In genomic region chr17:48053758-48054237, GRCh38 we compare ENCODE assay signal across 10 cellular contexts. TPM values are rescaled to one million over a fixed set of nuclear protein-coding genes. Genes with fewer than 3 reads are reported as not detected.
DNase-seq lines count a peak whose midpoint lies in the region; ATAC-seq and TF ChIP-seq lines count a peak whose summit lies in the region.
"Had no signal": no experiment of that assay in that cellular context is flagged by ENCODE, and none has a peak within 500 bp of the region (broad histone marks: within the 10 kb centered on the region; RNA-seq: fewer than 3 reads in every experiment).

No MANE protein-coding gene starts in this region.

- H3K27ac ChIP-seq in left ventricle myocardium inferior (replicated peaks) (peak overlapping the region; percentile 97), mammary epithelial cell (ENCODE audit: insufficient read depth, low read depth, low read length) (peak overlapping the region; percentile 51), aorta (ENCODE audit: low read depth in 1 of 2, low read length in 2 of 2) (peak overlapping the region; percentile 46 to 49)

- H3K27me3 ChIP-seq in left ventricle myocardium inferior (ENCODE audit: low read depth) (no peaks in the 10 kb centered on the region), mammary epithelial cell (ENCODE audit: insufficient read depth, low read length) (no peaks in the 10 kb centered on the region), mucosa of stomach (ENCODE audit: control insufficient read depth, insufficient read depth, low read length) (no peaks in the 10 kb centered on the region), aorta (ENCODE audit: control insufficient read depth in 1 of 2, insufficient read depth in 2 of 2, low read length in 1 of 2) (no peaks in the 10 kb centered on the region)

- H3K4me3 ChIP-seq in left ventricle myocardium inferior (peak overlapping the region; percentile 76), mammary epithelial cell (replicated peaks in 1 of 3; ENCODE audit: insufficient read depth in 1 of 3, low read depth in 2 of 3, low read length in 3 of 3) (peak overlapping the region in 1 of 3 experiments; percentile 87), mucosa of stomach (ENCODE audit: low read length) (no peak overlapping the region), aorta (ENCODE audit: low read length in 2 of 2) (no peak overlapping the region)
- H3K4me3 ChIP-seq: HAP-1 had no signal

- no peaks in the 10 kb centered on the region for H4K20me1 ChIP-seq in mammary epithelial cell (ENCODE audit: insufficient read depth, low read length)

- intact Hi-C loops in left ventricle myocardium inferior (cut with micrococcal nuclease) = no loop called here
- intact Hi-C loops in Right ventricle myocardium superior (cut with DNase I) = no loop called here
- intact Hi-C loops in mammary epithelial cell (cut with micrococcal nuclease) = loop anchor here (1.0 kb wide), 1 partner anchor 21 kb away; no protein-coding TSS in a partner anchor
- intact Hi-C loops in aorta (cut with DNase I) = no loop called here

- H3K79me2 ChIP-seq in mammary epithelial cell (ENCODE audit: insufficient read depth, low read length) = peaks cover 96% of the 10 kb centered on the region

- H3K9me3 ChIP-seq in left ventricle myocardium inferior (replicated peaks) (no peaks in the 10 kb centered on the region), mammary epithelial cell (replicated peaks; ENCODE audit: insufficient read depth, low read length) (no peaks in the 10 kb centered on the region), mucosa of stomach (ENCODE audit: control insufficient read depth, low read length) (no peaks in the 10 kb centered on the region), aorta (ENCODE audit: control insufficient read depth, low read length) (no peaks in the 10 kb centered on the region)
- H3K9me3 ChIP-seq: HAP-1 had no signal

- in situ Hi-C loops in mammary epithelial cell (cut with MboI; ENCODE audit: low sequenced_read_pairs in 2 of 2) = no loop called here

- 14% methylated on average over 5 of the region's 6 CpGs for WGBS in mammary epithelial cell (ENCODE audit: low coverage, missing lambda C conversion rate)
- 9% methylated on average over 6 of the region's 6 CpGs for WGBS in aorta, 2 donors

- DNase-seq in left ventricle myocardium inferior (no peak), Right ventricle myocardium superior (no peak), mammary epithelial cell (no peak), aorta (no peak), SW 1271 (lab: John Stamatoyannopoulos, UW) (no peak), DMS53 (lab: John Stamatoyannopoulos, UW) (no peak)
- DNase-seq in stimulated activated CD4-positive, alpha-beta T cell treated with anti-CD3 and anti-CD28 coated beads, Interleukin-2, amount 100 ng/mL, for 48 hours = no peak
- DNase-seq: activated effector memory CD4-positive, alpha-beta T cell treated with anti-CD3 and anti-CD28 coated beads, Interleukin-2, amount 50 U/mL, for 16 hours had no signal

- ATAC-seq in Right ventricle myocardium superior (ENCODE audit: poor library complexity) (no peak), aorta (ENCODE audit: low FRiP score) (no peak)

- TF ChIP-seq CTCF in left ventricle myocardium inferior (IDR thresholded peaks at IDR 0.05; ENCODE audit: borderline replicate concordance) = no peak
- TF ChIP-seq CTCF in mammary epithelial cell (conservative IDR thresholded peaks at IDR 0.05 in 1 of 2, IDR thresholded peaks at IDR 0.05 in 1 of 2; ENCODE audit: extremely low read depth in 1 of 2, insufficient read depth in 1 of 2, low read depth in 1 of 2, low read length in 2 of 2) = no peak

- CTCF ChIA-PET in mammary epithelial cell (lab: Charles Lee; ENCODE audit: low non-redundant PET) = no interaction called here

- H3K36me3 ChIP-seq in left ventricle myocardium inferior (peaks cover 47% of the 10 kb centered on the region), mammary epithelial cell (ENCODE audit: insufficient read depth, low read length) (peaks cover 20% of the 10 kb centered on the region), mucosa of stomach (ENCODE audit: control insufficient read depth, insufficient read depth, low read length) (peaks cover 25% of the 10 kb centered on the region), aorta (ENCODE audit: control insufficient read depth in 1 of 2, insufficient read depth in 2 of 2, low read length in 1 of 2) (peaks cover 0 to 7% of the 10 kb centered on the region in 2 donors)

- dilution Hi-C loops in mammary epithelial cell (cut with HindIII; ENCODE audit: low sequenced_read_pairs) = no loop called here

- H3K9ac ChIP-seq in mammary epithelial cell (ENCODE audit: insufficient read depth, low read length) (peak overlapping the region; percentile 27), mucosa of stomach (ENCODE audit: low read length) (peak overlapping the region; percentile 24)

- peaks cover 100% of the 10 kb centered on the region for H3K4me1 ChIP-seq in left ventricle myocardium inferior
- peaks cover 55% of the 10 kb centered on the region for H3K4me1 ChIP-seq in mammary epithelial cell (ENCODE audit: insufficient read depth, low read length)
- H3K4me1 ChIP-seq in mucosa of stomach (ENCODE audit: control insufficient read depth, insufficient read depth, low read length) = peaks cover 62% of the 10 kb centered on the region
- H3K4me1 ChIP-seq in aorta (ENCODE audit: control insufficient read depth in 1 of 2, insufficient read depth in 2 of 2, low read length in 2 of 2) = peaks cover 5 to 11% of the 10 kb centered on the region in 2 donors

- BruUV-seq in mammary epithelial cell (replicated peaks; lab: Mats Ljungman, UMichigan) = no TSS peak

- no peak overlapping the region for H2AFZ ChIP-seq in mammary epithelial cell (ENCODE audit: low read depth, low read length)

- H3K4me2 ChIP-seq in mammary epithelial cell (ENCODE audit: insufficient read depth, low read depth, low read length) = peak overlapping the region; percentile 73

RNA-seq across cellular contexts. Expression of gene NFE2L1, which starts 5.6 kb away (rescaled TPM):
- total RNA-seq in left ventricle myocardium inferior (895 TPM), Right ventricle myocardium superior (911 TPM), mammary epithelial cell (100 to 1,000 TPM; 283 to 291 TPM), aorta (100 to 1,000 TPM; 161 to 250 TPM)
- polyA plus RNA-seq in mammary epithelial cell (138 TPM), aorta (10 to 100 TPM; 80.6 to 83.3 TPM)
- 315 TPM for polyA minus RNA-seq in mammary epithelial cell

RNA-seq across cellular contexts. Expression of gene COPZ2, which starts 16.2 kb away (rescaled TPM):
- total RNA-seq in left ventricle myocardium inferior (50.6 TPM), Right ventricle myocardium superior (49.2 TPM), mammary epithelial cell (10 to 100 TPM; 11.2 to 46.2 TPM), aorta (10 to 100 TPM; 59.9 to 84.2 TPM)
- polyA plus RNA-seq in mammary epithelial cell (15.6 TPM), aorta (100 to 1,000 TPM; 104 to 108 TPM)
- polyA minus RNA-seq in mammary epithelial cell = 14.1 TPM

RNA-seq across cellular contexts. Expression of gene CBX1, which starts 47.5 kb away (rescaled TPM):
- total RNA-seq in left ventricle myocardium inferior = 33.0 TPM
- total RNA-seq in Right ventricle myocardium superior = 31.7 TPM
- total RNA-seq in mammary epithelial cell = 10 to 100 TPM; 35.0 to 69.2 TPM
- 31.1 TPM for polyA plus RNA-seq in mammary epithelial cell
- 27.7 TPM for polyA minus RNA-seq in mammary epithelial cell
- total RNA-seq in aorta = 10 to 100 TPM; 45.6 to 81.1 TPM
- polyA plus RNA-seq in aorta = 10 to 100 TPM; 33.3 to 52.3 TPM

RNA-seq across cellular contexts. Expression of gene SNX11, which starts 53.8 kb away (rescaled TPM):
- total RNA-seq in left ventricle myocardium inferior (11.3 TPM), Right ventricle myocardium superior (11.8 TPM), mammary epithelial cell (10 to 100 TPM; 20.2 to 25.8 TPM), aorta (10 to 100 TPM; 17.4 to 18.8 TPM)
- polyA plus RNA-seq in mammary epithelial cell (16.8 TPM), aorta (10 to 100 TPM; 11.7 to 17.2 TPM)
- 28.8 TPM for polyA minus RNA-seq in mammary epithelial cell
